ENCODE assay signal across 17 cellular contexts in genomic region chr1:202837746-202838145, GRCh38. TPM values are rescaled to one million over a fixed set of nuclear protein-coding genes. Genes with fewer than 3 reads are reported as not detected.
A peak's percentile ranks its signal among the peaks of the same experiment; 100 is the strongest.
DNase-seq lines count a peak whose midpoint lies in the region; ATAC-seq and TF ChIP-seq lines count a peak whose summit lies in the region.
"Had no signal": no experiment of that assay in that cellular context is flagged by ENCODE, and none has a peak within 500 bp of the region (broad histone marks: within the 10 kb centered on the region; RNA-seq: fewer than 3 reads in every experiment).

No MANE protein-coding gene starts in this region.

- peaks cover 16% of the 10 kb centered on the region for H3K4me1 ChIP-seq in lower lobe of right lung

- POLR2A ChIA-PET in WTC11 (lab: Charles Lee): interaction anchor here (1.1 kb wide), 1 partner anchor 23 kb away, joined by 3 read pairs; no protein-coding TSS in a partner anchor

- H3K27ac Mint-ChIP-seq in stimulated activated naive CD8-positive, alpha-beta T cell treated with anti-CD3 and anti-CD28 coated beads, Interleukin-15, Interleukin-2, amounts not matched to agents 100 ng/mL and 50 ng/mL, for 24 hours: peak overlapping the region; percentile 33
- H3K27ac Mint-ChIP-seq in stimulated activated naive CD8-positive, alpha-beta T cell treated with anti-CD3 and anti-CD28 coated beads, Interleukin-15, amount 100 ng/mL, for 72 hours: no peak overlapping the region
- H3K27ac Mint-ChIP-seq in WTC11: 0 out of 2 replicates have a peak overlapping the region, but pooled peaks have one; percentile 19
- H3K27ac Mint-ChIP-seq in natural killer cell: no peak overlapping the region

- CTCF ChIA-PET in WTC11 (lab: Charles Lee): interaction anchor here (0.6 kb wide), 1 partner anchor 464 kb away, joined by 3 read pairs; no protein-coding TSS in a partner anchor

- H3K4me3 ChIP-seq in lower lobe of right lung: no peak overlapping the region

- no peaks in the 10 kb centered on the region for H3K27me3 ChIP-seq in lower lobe of right lung (ENCODE audit: low read depth)

- peaks cover 10% of the 10 kb centered on the region for H3K27me3 Mint-ChIP-seq in stimulated activated naive CD8-positive, alpha-beta T cell treated with anti-CD3 and anti-CD28 coated beads, Interleukin-15, Interleukin-2, amounts not matched to agents 100 ng/mL and 50 ng/mL, for 24 hours
- H3K27me3 Mint-ChIP-seq in stimulated activated naive CD8-positive, alpha-beta T cell treated with anti-CD3 and anti-CD28 coated beads, Interleukin-15, amount 100 ng/mL, for 72 hours: peaks cover 25% of the 10 kb centered on the region
- H3K27me3 Mint-ChIP-seq in WTC11 (ENCODE audit: low read depth): no peaks in the 10 kb centered on the region
- peaks cover 7 to 13% of the 10 kb centered on the region in 2 donors for H3K27me3 Mint-ChIP-seq in natural killer cell (ENCODE audit: low read depth in 2 of 2)
- H3K27me3 Mint-ChIP-seq: CD4-positive, CD25-positive, alpha-beta regulatory T cell had no signal

- no peak for TF ChIP-seq CTCF in WTC11 (IDR thresholded peaks at IDR 0.05)
- TF ChIP-seq CTCF in natural killer cell (IDR thresholded peaks at IDR 0.05): no peak
- TF ChIP-seq CTCF in lower lobe of right lung (IDR thresholded peaks at IDR 0.05): no peak

- no peaks in the 10 kb centered on the region for H3K36me3 ChIP-seq in lower lobe of right lung

- H3K27ac ChIP-seq in lower lobe of right lung: no peak overlapping the region
- H3K27ac ChIP-seq: KMS-11 had no signal

- H3K4me1 Mint-ChIP-seq in stimulated activated naive CD8-positive, alpha-beta T cell treated with anti-CD3 and anti-CD28 coated beads, Interleukin-15, Interleukin-2, amounts not matched to agents 100 ng/mL and 50 ng/mL, for 24 hours (ENCODE audit: low read depth): peaks cover 38% of the 10 kb centered on the region
- H3K4me1 Mint-ChIP-seq in stimulated activated naive CD8-positive, alpha-beta T cell treated with anti-CD3 and anti-CD28 coated beads, Interleukin-15, amount 100 ng/mL, for 72 hours: peaks cover 53% of the 10 kb centered on the region
- H3K4me1 Mint-ChIP-seq in WTC11 (peaks cover 25% of the 10 kb centered on the region), natural killer cell (peaks cover 27 to 33% of the 10 kb centered on the region in 2 donors)

- intact Hi-C loops in natural killer cell (cut with micrococcal nuclease) (no loop called here), lower lobe of right lung (cut with DNase I) (no loop called here)

- no peaks in the 10 kb centered on the region for H3K9me3 ChIP-seq in lower lobe of right lung

- H3K9me3 Mint-ChIP-seq in stimulated activated naive CD8-positive, alpha-beta T cell treated with anti-CD3 and anti-CD28 coated beads, Interleukin-15, Interleukin-2, amounts not matched to agents 100 ng/mL and 50 ng/mL, for 24 hours: no peaks in the 10 kb centered on the region
- no peaks in the 10 kb centered on the region for H3K9me3 Mint-ChIP-seq in stimulated activated naive CD8-positive, alpha-beta T cell treated with anti-CD3 and anti-CD28 coated beads, Interleukin-15, amount 100 ng/mL, for 72 hours
- no peaks in the 10 kb centered on the region for H3K9me3 Mint-ChIP-seq in WTC11
- no peaks in the 10 kb centered on the region for H3K9me3 Mint-ChIP-seq in natural killer cell
- H3K9me3 Mint-ChIP-seq: H9 had no signal

- no peak overlapping the region for H3K4me3 Mint-ChIP-seq in stimulated activated naive CD8-positive, alpha-beta T cell treated with anti-CD3 and anti-CD28 coated beads, Interleukin-15, Interleukin-2, amounts not matched to agents 100 ng/mL and 50 ng/mL, for 24 hours
- H3K4me3 Mint-ChIP-seq in stimulated activated naive CD8-positive, alpha-beta T cell treated with anti-CD3 and anti-CD28 coated beads, Interleukin-15, amount 100 ng/mL, for 72 hours: no peak overlapping the region
- no peak overlapping the region for H3K4me3 Mint-ChIP-seq in WTC11
- H3K4me3 Mint-ChIP-seq in natural killer cell: peak overlapping the region; percentile 28
- H3K4me3 Mint-ChIP-seq: CD4-positive, CD25-positive, alpha-beta regulatory T cell; H9 had no signal

- no peak for DNase-seq in stimulated activated naive CD8-positive, alpha-beta T cell treated with anti-CD3 and anti-CD28 coated beads, Interleukin-15, amount 100 ng/mL, for 72 hours
- DNase-seq in WTC11 (ENCODE audit: low spot score): no peak
- DNase-seq in natural killer cell: no peak
- no peak for DNase-seq in NCI-H748 (lab: John Stamatoyannopoulos, UW; ENCODE audit: unreplicated experiment)
- DNase-seq in NCI-H2029 (lab: John Stamatoyannopoulos, UW): no peak
- no peak for DNase-seq in lower lobe of right lung
- DNase-seq: Calu3; CD4-positive, CD25-positive, alpha-beta regulatory T cell; DMS53; H9; NCI-H1048; NCI-H1436 treated with DMSO at 0.1 percent for 48 hours; NCI-H2081; NCI-H510A; SHP77 had no signal

- no peaks in the 10 kb centered on the region for H3K36me3 Mint-ChIP-seq in stimulated activated naive CD8-positive, alpha-beta T cell treated with anti-CD3 and anti-CD28 coated beads, Interleukin-15, Interleukin-2, amounts not matched to agents 100 ng/mL and 50 ng/mL, for 24 hours (ENCODE audit: low read depth)
- H3K36me3 Mint-ChIP-seq in WTC11: no peaks in the 10 kb centered on the region
- no peaks in the 10 kb centered on the region for H3K36me3 Mint-ChIP-seq in natural killer cell
- H3K36me3 Mint-ChIP-seq: CD4-positive, CD25-positive, alpha-beta regulatory T cell had no signal

- ATAC-seq in stimulated activated naive CD8-positive, alpha-beta T cell treated with anti-CD3 and anti-CD28 coated beads, Interleukin-15, amount 100 ng/mL, for 72 hours: no peak
- no peak for ATAC-seq in WTC11
- no peak for ATAC-seq in natural killer cell
- no peak for ATAC-seq in lower lobe of right lung

TF ChIP-seq in WTC11, 78 proteins besides CTCF, POLR2A, EP300 and RAD21:
- TF ChIP-seq ZBTB43 (CRISPR knock-in tag; IDR thresholded peaks at IDR 0.05) (no peak), ZNF416 (CRISPR knock-in tag; IDR thresholded peaks at IDR 0.05) (no peak), ZNF671 (CRISPR knock-in tag; IDR thresholded peaks at IDR 0.05) (no peak), JAZF1 (CRISPR knock-in tag; IDR thresholded peaks at IDR 0.05) (no peak), HMGXB4 (CRISPR knock-in tag; IDR thresholded peaks at IDR 0.05) (no peak)

RNA-seq across cellular contexts. Expression of gene PCAT6, which starts 27.0 kb away (rescaled TPM):
- total RNA-seq in WTC11 (2021) (11.2 to 13.2 TPM (median 11.7 TPM) in 3 replicates), natural killer cell (1 to 10 TPM in 2 of 3 donors, not detected in 1; 1.1 to 1.5 TPM), lower lobe of right lung (0.71 TPM)
- total RNA-seq: CD4-positive, CD25-positive, alpha-beta regulatory T cell had no signal

RNA-seq across cellular contexts. Expression of gene KDM5B, which starts 29.5 kb away (rescaled TPM):
- total RNA-seq in WTC11 (2021): 222 to 226 TPM (median 225 TPM) in 3 replicates
- total RNA-seq in natural killer cell: 100 to 1,000 TPM; 107 to 121 (median 108) TPM
- 48.9 TPM for total RNA-seq in lower lobe of right lung

RNA-seq across cellular contexts. Expression of gene RABIF, which starts 51.2 kb away (rescaled TPM):
- total RNA-seq in WTC11 (2021): 5.4 to 6.6 TPM (median 5.6 TPM) in 3 replicates
- 10 to 100 TPM; 13.3 to 26.4 (median 21.5) TPM for total RNA-seq in natural killer cell
- 8.3 TPM for total RNA-seq in lower lobe of right lung

Comparison
In these comparisons a context has a peak if more than half of its experiments do, and no peak if none do; other contexts are left out.
1. H3K27ac Mint-ChIP-seq: peak in stimulated activated naive CD8-positive, alpha-beta T cell treated with anti-CD3 and anti-CD28 coated beads, Interleukin-15, Interleukin-2, amounts not matched to agents 100 ng/mL and 50 ng/mL, for 24 hours (single experiment) and WTC11 (single experiment); none in stimulated activated naive CD8-positive, alpha-beta T cell treated with anti-CD3 and anti-CD28 coated beads, Interleukin-15, amount 100 ng/mL, for 72 hours (0 of 2) and natural killer cell (0 of 2).